ENCODE assay signal across 9 cellular contexts in genomic region chrX:34918856-34919255, GRCh38. TPM values are rescaled to one million over a fixed set of nuclear protein-coding genes. Genes with fewer than 3 reads are reported as not detected.
DNase-seq lines count a peak whose midpoint lies in the region; ATAC-seq, FAIRE-seq and TF ChIP-seq lines count a peak whose summit lies in the region.
"Had no signal": no experiment of that assay in that cellular context is flagged by ENCODE, and none has a peak within 500 bp of the region (broad histone marks: within the 10 kb centered on the region; RNA-seq: fewer than 3 reads in every experiment).

No MANE protein-coding gene starts in this region.

- peak; percentile 61 for FAIRE-seq in RCC 7860 (lab: Jason Lieb, UNC)

- intact Hi-C loops in left colon (cut with DNase I, micrococcal nuclease) = no loop called here

- H3K4me3 ChIP-seq in fibroblast of mammary gland (ENCODE audit: control insufficient read depth, low read depth, low read length) = no peak overlapping the region

- DNase-seq in NCI-H146 (lab: John Stamatoyannopoulos, UW) (peak; percentile 2), NCI-H146 treated with DMSO at 0.1 percent for 48 hours (lab: John Stamatoyannopoulos, UW; ENCODE audit: unreplicated experiment) (no peak), RCC 7860 (ENCODE audit: low spot score) (no peak), fibroblast of mammary gland (ENCODE audit: low read depth) (peak; percentile 73), smooth muscle cell of the brain vasculature (ENCODE audit: low read depth, low spot score) (peak; percentile 31), left colon (no peak)
- DNase-seq: C1 segment of cervical spinal cord had no signal

- no peak for ATAC-seq in GM21381 (IDR thresholded peaks at IDR 0.05; ENCODE audit: unreplicated experiment)
- ATAC-seq in GM21515 (IDR thresholded peaks at IDR 0.05; ENCODE audit: unreplicated experiment) = no peak
- ATAC-seq in left colon = no peak

- TF ChIP-seq CTCF in fibroblast of mammary gland (conservative IDR thresholded peaks at IDR 0.05; ENCODE audit: control insufficient read depth, insufficient read depth, low read depth, low read length) = peak; percentile 50

RNA-seq across cellular contexts. Expression of gene FAM47B, which starts 23.7 kb away (rescaled TPM):
- not detected for total RNA-seq in left colon

Comparison
In these comparisons a context has a peak if more than half of its experiments do, and no peak if none do; other contexts are left out.
1. DNase-seq: peak in NCI-H146 (single experiment), fibroblast of mammary gland (single experiment) and smooth muscle cell of the brain vasculature (single experiment); none in NCI-H146 treated with DMSO at 0.1 percent for 48 hours (single experiment), RCC 7860 (single experiment) and left colon (0 of 2).